1 cellular context compared by ENCODE assay signal in genomic region chr19:963401-964022, GRCh38.
TF ChIP-seq lines count a peak whose summit lies in the region.

No MANE protein-coding gene starts in this region.

TF ChIP-seq in H1, 55 proteins besides CTCF, POLR2A, EP300 and RAD21:
- TF ChIP-seq E2F6 (IDR thresholded peaks at IDR 0.05) (no peak), CEBPB (IDR thresholded peaks at IDR 0.05; ENCODE audit: low read depth, low read length) (no peak), SIRT6 (IDR thresholded peaks at IDR 0.05; ENCODE audit: low read length) (no peak), MAFK (IDR thresholded peaks at IDR 0.05; ENCODE audit: low read depth, low read length) (no peak), CBX5 (IDR thresholded peaks at IDR 0.05; ENCODE audit: low read depth, low read length) (no peak), GTF2F1 (IDR thresholded peaks at IDR 0.05; ENCODE audit: borderline replicate concordance, low read depth, low read length) (no peak), SP2 (IDR thresholded peaks at IDR 0.05; ENCODE audit: low read length) (no peak), YY1 (IDR thresholded peaks at IDR 0.05; ENCODE audit: low read depth, low read length) (no peak), CHD7 (IDR thresholded peaks at IDR 0.05; ENCODE audit: insufficient replicate concordance, low read length) (no peak), SP1 (IDR thresholded peaks at IDR 0.05; ENCODE audit: low read depth, low read length) (no peak), GABPA (IDR thresholded peaks at IDR 0.05; ENCODE audit: borderline replicate concordance, insufficient read depth, low read length) (no peak), TBP (IDR thresholded peaks at IDR 0.05; ENCODE audit: low read depth, low read length) (no peak), CHD2 (IDR thresholded peaks at IDR 0.05; ENCODE audit: low read length) (no peak), JUN (IDR thresholded peaks at IDR 0.05; ENCODE audit: low read depth, low read length) (no peak), EZH2 (IDR thresholded peaks at IDR 0.05; ENCODE audit: low read depth, low read length, severe bottlenecking) (no peak), KDM5A (IDR thresholded peaks at IDR 0.05; ENCODE audit: low read length) (no peak)
